ENCODE assay signal across 10 cellular contexts in the genomic region with DNA sequence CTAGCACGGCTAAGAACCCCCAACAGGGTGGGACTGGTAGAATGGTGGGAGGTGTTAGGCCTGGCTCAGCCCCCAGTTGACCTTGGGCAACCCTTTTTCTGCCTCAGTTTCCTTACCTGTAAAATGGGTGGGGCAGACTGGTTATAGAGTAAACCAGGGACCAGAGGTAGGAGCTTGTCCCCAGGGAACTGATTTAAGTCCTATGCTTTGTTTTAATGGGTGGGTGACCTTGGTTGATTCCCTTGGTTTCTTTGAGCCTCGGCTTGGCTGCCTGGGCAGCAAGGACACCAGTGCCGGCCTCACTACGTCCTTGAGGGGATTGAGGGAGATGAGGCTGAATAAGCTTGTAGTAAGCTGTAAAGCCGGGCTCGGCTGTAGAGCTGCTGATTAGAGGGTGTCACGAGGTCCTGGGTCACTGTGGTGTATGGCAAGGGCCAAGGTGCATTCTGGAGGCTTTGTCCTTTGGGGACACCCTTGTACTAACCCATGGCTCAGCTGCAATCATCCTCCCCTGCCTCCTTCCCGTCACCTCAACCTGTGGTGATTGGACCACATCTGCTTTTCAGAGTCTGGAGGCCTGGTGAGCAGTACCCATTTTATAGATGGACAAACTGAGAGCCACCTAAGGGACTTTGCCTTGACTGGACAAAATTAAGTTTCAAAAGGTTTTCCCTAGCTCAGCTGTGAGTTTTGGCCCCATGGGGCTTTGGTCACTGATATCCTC. TPM values are rescaled to one million over a fixed set of nuclear protein-coding genes. Genes with fewer than 3 reads are reported as not detected.
DNase-seq lines count a peak whose midpoint lies in the region; ATAC-seq and TF ChIP-seq lines count a peak whose summit lies in the region.
"Had no signal": no experiment of that assay in that cellular context is flagged by ENCODE, and none has a peak within 500 bp of the region (broad histone marks: within the 10 kb centered on the region; RNA-seq: fewer than 3 reads in every experiment).

No MANE protein-coding gene starts in this region.

- H3K4me1 ChIP-seq in DND-41 (ENCODE audit: insufficient read depth, low read length) (peaks cover 33% of the 10 kb centered on the region), OCI-LY7 (ENCODE audit: insufficient read depth, low read length, poor library complexity, severe bottlenecking) (peaks cover 73% of the 10 kb centered on the region), endodermal cell (ENCODE audit: control insufficient read depth, insufficient read depth, low read length) (peaks cover 3% of the 10 kb centered on the region), rectal smooth muscle tissue (ENCODE audit: control insufficient read depth, insufficient read depth, low read length) (peaks cover 20% of the 10 kb centered on the region)

- POLR2A ChIA-PET in OCI-LY7 (lab: Charles Lee), result interaction anchor here (0.6 to 2.6 kb wide), 8 partner anchors 11 to 1668 kb away, joined by 3 to 14 read pairs (median 4); no protein-coding TSS in a partner anchor

- ATAC-seq in DND-41 (ENCODE audit: insufficient read depth, low read depth) (no peak), GM19324 (IDR thresholded peaks at IDR 0.05; ENCODE audit: low FRiP score, unreplicated experiment) (no peak)

- H3K36me3 Mint-ChIP-seq in endodermal cell (ENCODE audit: low read depth), result peaks cover 16% of the 10 kb centered on the region

- no peaks in the 10 kb centered on the region for H3K9me2 ChIP-seq in OCI-LY7 (ENCODE audit: insufficient read depth, low read length)

- no TSS peak for BruUV-seq in OCI-LY7 (replicated peaks; lab: Mats Ljungman, UMichigan)

- TF ChIP-seq CTCF in DND-41 (IDR thresholded peaks at IDR 0.05; ENCODE audit: borderline replicate concordance, extremely low read depth, low read length, poor library complexity, severe bottlenecking) (no peak), OCI-LY7 (conservative IDR thresholded peaks at IDR 0.05; ENCODE audit: low read length) (no peak), endodermal cell (conservative IDR thresholded peaks at IDR 0.05) (no peak)

- WGBS in endodermal cell (ENCODE audit: insufficient coverage in 1 of 2, insufficient read length in 1 of 2), 2 experiments, result 87 to 91% methylated on average over 4 to 8 of the region's 8 CpGs

- H3K27ac Mint-ChIP-seq in endodermal cell, result no peak overlapping the region

- H3K9ac ChIP-seq in DND-41 (ENCODE audit: low read depth, low read length) (peak overlapping the region; percentile 61; the same call in 1 of the 2 replicates), endodermal cell (ENCODE audit: extremely low read depth, low read length, poor library complexity, severe bottlenecking) (no peak overlapping the region), rectal smooth muscle tissue (ENCODE audit: low read length) (no peak overlapping the region)

- H3K36me3 ChIP-seq in DND-41 (ENCODE audit: insufficient read depth, low read length) (peaks cover 5% of the 10 kb centered on the region; the same call in 1 of the 2 replicates), OCI-LY7 (ENCODE audit: insufficient read depth, low read length) (peaks cover 61% of the 10 kb centered on the region), endodermal cell (ENCODE audit: control insufficient read depth, insufficient read depth, low read length) (peaks cover 4% of the 10 kb centered on the region), rectal smooth muscle tissue (ENCODE audit: control insufficient read depth, insufficient read depth, low read length) (no peaks in the 10 kb centered on the region)

- DNase-seq in DND-41 (no peak), OCI-LY7 (ENCODE audit: low spot score) (peak; percentile 41), endodermal cell (no peak), NCI-H774 (lab: John Stamatoyannopoulos, UW) (no peak), kidney glomerular epithelial cell (lab: John Stamatoyannopoulos, UW) (no peak), NAMALWA (ENCODE audit: low spot score) (no peak)
- DNase-seq: Kasumi-1; stimulated activated naive CD4-positive, alpha-beta T cell treated with Interleukin-2 at 50 U/mL for 16 hours had no signal

- H3K4me2 ChIP-seq in DND-41 (ENCODE audit: insufficient read depth, low read length) (peak overlapping the region; percentile 88), OCI-LY7 (ENCODE audit: low read length) (peak overlapping the region; percentile 90)

- H4K20me1 ChIP-seq in DND-41 (ENCODE audit: insufficient read depth, low read length) (peaks cover 14% of the 10 kb centered on the region), OCI-LY7 (ENCODE audit: insufficient read depth, low read length) (peaks cover 35% of the 10 kb centered on the region)

- peak overlapping the region in 1 of 2 experiments; percentile 95; a peak in 2 of 4 replicates for H3K4me3 ChIP-seq in DND-41 (ENCODE audit: low read depth in 1 of 2, low read length in 2 of 2)
- peak overlapping the region; percentile 96 for H3K4me3 ChIP-seq in OCI-LY7 (ENCODE audit: low read depth, low read length, poor library complexity, severe bottlenecking)
- H3K4me3 ChIP-seq in endodermal cell (ENCODE audit: low read length), result peak overlapping the region; percentile 94
- peak overlapping the region; percentile 8 for H3K4me3 ChIP-seq in rectal smooth muscle tissue (ENCODE audit: low read length)

- H2AFZ ChIP-seq in DND-41 (ENCODE audit: low read depth, low read length) (no peak overlapping the region), OCI-LY7 (ENCODE audit: low read length) (no peak overlapping the region)

- peaks cover 12% of the 10 kb centered on the region for H3K27me3 Mint-ChIP-seq in endodermal cell (ENCODE audit: insufficient read depth)

- CTCF ChIA-PET in OCI-LY7 (lab: Charles Lee; ENCODE audit: unreplicated experiment), result interaction anchor here (3.6 kb wide), 1 partner anchor 27 kb away, joined by 20 read pairs; no protein-coding TSS in a partner anchor

- intact Hi-C loops in OCI-LY7 (cut with micrococcal nuclease; ENCODE audit: unreplicated experiment), result loop anchor here (5.0 to 10.0 kb wide), 3 partner anchors 127 to 1740 kb away; a partner anchor contains a TSS

- H3K4me1 Mint-ChIP-seq in endodermal cell, result peaks cover 20% of the 10 kb centered on the region

- no peaks in the 10 kb centered on the region for H3K9me3 Mint-ChIP-seq in endodermal cell

- H3K79me2 ChIP-seq in DND-41 (ENCODE audit: insufficient read depth, low read length) (peaks cover 52% of the 10 kb centered on the region), OCI-LY7 (ENCODE audit: insufficient read depth, low read depth, low read length) (peaks cover 70% of the 10 kb centered on the region)

- H3K9me3 ChIP-seq in DND-41 (ENCODE audit: insufficient read depth, low read length, severe bottlenecking) (no peaks in the 10 kb centered on the region), OCI-LY7 (ENCODE audit: low read length) (no peaks in the 10 kb centered on the region), endodermal cell (ENCODE audit: control insufficient read depth, low read length) (no peaks in the 10 kb centered on the region)

- H3K27me3 ChIP-seq in DND-41 (ENCODE audit: insufficient read depth, low read length, poor library complexity) (no peaks in the 10 kb centered on the region), endodermal cell (ENCODE audit: control insufficient read depth, insufficient read depth, low read length, poor library complexity, severe bottlenecking) (no peaks in the 10 kb centered on the region), rectal smooth muscle tissue (ENCODE audit: control insufficient read depth, insufficient read depth, low read length) (no peaks in the 10 kb centered on the region)

- H3K4me3 Mint-ChIP-seq in endodermal cell, result peak overlapping the region; percentile 93

- H3K27ac ChIP-seq in DND-41 (ENCODE audit: low read length) (no peak overlapping the region), OCI-LY7 (ENCODE audit: low read depth, low read length, poor library complexity, severe bottlenecking) (peak overlapping the region; percentile 91), endodermal cell (ENCODE audit: low read depth, low read length) (no peak overlapping the region), rectal smooth muscle tissue (ENCODE audit: low read depth, low read length) (peak overlapping the region; percentile 46)

RNA-seq across cellular contexts. Expression of a gene that starts 2.2 kb away (rescaled TPM):
- total RNA-seq in OCI-LY7 (2014; rRNA removed; shearing (Covaris generic)), result 36.7 and 43.0 TPM in 2 replicates
- total RNA-seq in OCI-LY7 (2022) (44.6 and 51.8 TPM in 2 replicates), endodermal cell (10 to 100 TPM; 43.1 to 56.5 TPM)
- polyA plus RNA-seq in endodermal cell (2013, experiment 1 of 2), result 25.6 TPM
- 24.6 TPM for polyA plus RNA-seq in endodermal cell (2013, experiment 2 of 2)

Comparison
In these comparisons a context has a peak if more than half of its experiments do, and no peak if none do; other contexts are left out.
1. H3K27ac ChIP-seq: peak in OCI-LY7 (single experiment) and rectal smooth muscle tissue (single experiment); none in DND-41 (single experiment) and endodermal cell (single experiment).